In the genomic region with DNA sequence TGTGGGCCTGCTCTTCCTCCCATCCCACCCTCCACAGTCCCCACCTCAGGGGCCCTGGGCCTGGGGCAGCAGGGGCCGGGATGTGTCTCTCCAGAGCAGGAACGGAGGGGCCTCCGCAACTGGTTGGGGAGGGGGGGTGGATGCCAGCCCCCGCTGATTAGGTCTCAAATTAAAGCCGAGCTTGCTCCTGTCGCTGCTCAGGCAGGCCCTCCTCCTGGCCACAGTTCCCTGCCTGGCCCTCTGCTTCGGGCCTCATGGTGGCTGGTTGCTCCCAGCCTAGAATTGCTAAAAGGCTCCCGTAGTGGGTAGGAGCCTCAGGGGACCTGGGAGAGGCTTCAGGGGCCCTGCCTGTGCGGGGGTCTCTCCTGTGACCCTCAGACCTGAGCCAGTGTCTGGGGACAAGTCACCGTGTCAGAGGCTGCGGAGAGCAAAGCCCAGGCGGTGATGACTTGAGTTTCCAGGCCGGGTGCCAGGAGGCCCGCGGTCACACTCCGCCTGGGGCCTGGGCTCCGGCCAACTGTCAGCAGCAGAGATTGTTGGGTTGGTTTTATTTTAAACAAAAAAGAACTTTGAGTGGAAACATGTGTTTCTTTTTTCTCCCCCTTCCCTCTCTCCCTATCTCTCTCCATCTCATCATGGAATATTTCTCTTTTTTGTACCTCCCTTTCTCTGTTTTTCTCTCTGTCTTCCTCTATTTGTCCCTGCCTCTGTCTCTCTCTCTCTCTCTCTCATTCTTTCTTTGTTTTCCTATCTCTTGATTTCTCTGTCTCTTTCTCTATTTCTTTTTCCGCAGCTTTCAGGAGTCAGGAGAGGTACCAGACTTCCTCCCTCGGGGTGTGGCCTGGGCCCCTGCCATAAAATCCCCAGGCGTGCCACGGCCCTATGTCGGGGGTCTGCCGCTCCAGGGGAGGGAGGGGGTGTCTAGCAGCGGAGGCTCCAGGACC, we compare ENCODE assay signal across 1 cellular context.
TF ChIP-seq lines count a peak whose summit lies in the region.

No MANE protein-coding gene starts in this region.

TF ChIP-seq in K562, 482 proteins besides CTCF, POLR2A, EP300 and RAD21 (continued from another document):
- TF ChIP-seq, protein P1, sequence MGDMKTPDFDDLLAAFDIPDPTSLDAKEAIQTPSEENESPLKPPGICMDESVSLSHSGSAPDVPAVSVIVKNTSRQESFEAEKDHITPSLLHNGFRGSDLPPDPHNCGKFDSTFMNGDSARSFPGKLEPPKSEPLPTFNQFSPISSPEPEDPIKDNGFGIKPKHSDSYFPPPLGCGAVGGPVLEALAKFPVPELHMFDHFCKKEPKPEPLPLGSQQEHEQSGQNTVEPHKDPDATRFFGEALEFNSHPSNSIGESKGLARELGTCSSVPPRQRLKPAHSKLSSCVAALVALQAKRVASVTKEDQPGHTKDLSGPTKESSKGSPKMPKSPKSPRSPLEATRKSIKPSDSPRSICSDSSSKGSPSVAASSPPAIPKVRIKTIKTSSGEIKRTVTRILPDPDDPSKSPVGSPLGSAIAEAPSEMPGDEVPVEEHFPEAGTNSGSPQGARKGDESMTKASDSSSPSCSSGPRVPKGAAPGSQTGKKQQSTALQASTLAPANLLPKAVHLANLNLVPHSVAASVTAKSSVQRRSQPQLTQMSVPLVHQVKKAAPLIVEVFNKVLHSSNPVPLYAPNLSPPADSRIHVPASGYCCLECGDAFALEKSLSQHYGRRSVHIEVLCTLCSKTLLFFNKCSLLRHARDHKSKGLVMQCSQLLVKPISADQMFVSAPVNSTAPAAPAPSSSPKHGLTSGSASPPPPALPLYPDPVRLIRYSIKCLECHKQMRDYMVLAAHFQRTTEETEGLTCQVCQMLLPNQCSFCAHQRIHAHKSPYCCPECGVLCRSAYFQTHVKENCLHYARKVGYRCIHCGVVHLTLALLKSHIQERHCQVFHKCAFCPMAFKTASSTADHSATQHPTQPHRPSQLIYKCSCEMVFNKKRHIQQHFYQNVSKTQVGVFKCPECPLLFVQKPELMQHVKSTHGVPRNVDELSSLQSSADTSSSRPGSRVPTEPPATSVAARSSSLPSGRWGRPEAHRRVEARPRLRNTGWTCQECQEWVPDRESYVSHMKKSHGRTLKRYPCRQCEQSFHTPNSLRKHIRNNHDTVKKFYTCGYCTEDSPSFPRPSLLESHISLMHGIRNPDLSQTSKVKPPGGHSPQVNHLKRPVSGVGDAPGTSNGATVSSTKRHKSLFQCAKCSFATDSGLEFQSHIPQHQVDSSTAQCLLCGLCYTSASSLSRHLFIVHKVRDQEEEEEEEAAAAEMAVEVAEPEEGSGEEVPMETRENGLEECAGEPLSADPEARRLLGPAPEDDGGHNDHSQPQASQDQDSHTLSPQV (IDR thresholded peaks at IDR 0.05) = peak; percentile 86
- peak; percentile 65; the same call in 1 of the 2 replicates for TF ChIP-seq SMARCE1 (IDR thresholded peaks at IDR 0.05)
- 0 out of 2 replicates have a peak, but pooled peaks have one; percentile 37 for TF ChIP-seq HMG20B (CRISPR knock-in tag; IDR thresholded peaks at IDR 0.05)
- TF ChIP-seq MYNN (IDR thresholded peaks at IDR 0.05) = 0 out of 2 replicates have a peak, but pooled peaks have one; percentile 21
- no peak for TF ChIP-seq MYNN (CRISPR knock-in tag; IDR thresholded peaks at IDR 0.05)
- TF ChIP-seq LEF1 (IDR thresholded peaks at IDR 0.05) = peak; percentile 39; the same call in 1 of the 2 replicates
- TF ChIP-seq, protein P2, sequence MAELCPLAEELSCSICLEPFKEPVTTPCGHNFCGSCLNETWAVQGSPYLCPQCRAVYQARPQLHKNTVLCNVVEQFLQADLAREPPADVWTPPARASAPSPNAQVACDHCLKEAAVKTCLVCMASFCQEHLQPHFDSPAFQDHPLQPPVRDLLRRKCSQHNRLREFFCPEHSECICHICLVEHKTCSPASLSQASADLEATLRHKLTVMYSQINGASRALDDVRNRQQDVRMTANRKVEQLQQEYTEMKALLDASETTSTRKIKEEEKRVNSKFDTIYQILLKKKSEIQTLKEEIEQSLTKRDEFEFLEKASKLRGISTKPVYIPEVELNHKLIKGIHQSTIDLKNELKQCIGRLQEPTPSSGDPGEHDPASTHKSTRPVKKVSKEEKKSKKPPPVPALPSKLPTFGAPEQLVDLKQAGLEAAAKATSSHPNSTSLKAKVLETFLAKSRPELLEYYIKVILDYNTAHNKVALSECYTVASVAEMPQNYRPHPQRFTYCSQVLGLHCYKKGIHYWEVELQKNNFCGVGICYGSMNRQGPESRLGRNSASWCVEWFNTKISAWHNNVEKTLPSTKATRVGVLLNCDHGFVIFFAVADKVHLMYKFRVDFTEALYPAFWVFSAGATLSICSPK (IDR thresholded peaks at IDR 0.05; ENCODE audit: borderline replicate concordance) = 0 out of 2 replicates have a peak, but pooled peaks have one; percentile 52
- TF ChIP-seq MTA2 (IDR thresholded peaks at IDR 0.05; ENCODE audit: low read depth) = peak; percentile 42
- peak; percentile 92 for TF ChIP-seq ZBTB7A (IDR thresholded peaks at IDR 0.05; ENCODE audit: borderline replicate concordance, control insufficient read depth, low read depth, low read length)
- TF ChIP-seq L3MBTL2 (IDR thresholded peaks at IDR 0.05) = peak; percentile 72
- TF ChIP-seq ZNF12 (CRISPR knock-in tag; IDR thresholded peaks at IDR 0.05) = peak; percentile 42; the same call in 1 of the 2 replicates
- TF ChIP-seq, protein P3, sequence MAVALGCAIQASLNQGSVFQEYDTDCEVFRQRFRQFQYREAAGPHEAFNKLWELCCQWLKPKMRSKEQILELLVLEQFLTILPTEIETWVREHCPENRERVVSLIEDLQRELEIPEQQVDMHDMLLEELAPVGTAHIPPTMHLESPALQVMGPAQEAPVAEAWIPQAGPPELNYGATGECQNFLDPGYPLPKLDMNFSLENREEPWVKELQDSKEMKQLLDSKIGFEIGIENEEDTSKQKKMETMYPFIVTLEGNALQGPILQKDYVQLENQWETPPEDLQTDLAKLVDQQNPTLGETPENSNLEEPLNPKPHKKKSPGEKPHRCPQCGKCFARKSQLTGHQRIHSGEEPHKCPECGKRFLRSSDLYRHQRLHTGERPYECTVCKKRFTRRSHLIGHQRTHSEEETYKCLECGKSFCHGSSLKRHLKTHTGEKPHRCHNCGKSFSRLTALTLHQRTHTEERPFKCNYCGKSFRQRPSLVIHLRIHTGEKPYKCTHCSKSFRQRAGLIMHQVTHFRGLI (CRISPR knock-in tag; IDR thresholded peaks at IDR 0.05) = peak; percentile 97; the same call in 1 of the 2 replicates
- 0 out of 2 replicates have a peak, but pooled peaks have one; percentile 30 for TF ChIP-seq ZNF766 (CRISPR knock-in tag; conservative IDR thresholded peaks at IDR 0.05)
- no peak for TF ChIP-seq CREM (IDR thresholded peaks at IDR 0.05; ENCODE audit: low read depth)
- peak; percentile 51 to 59; a peak in 2 of 4 replicates for TF ChIP-seq KDM1A (IDR thresholded peaks at IDR 0.05)
- TF ChIP-seq NBN (IDR thresholded peaks at IDR 0.05; ENCODE audit: low read depth) = 0 out of 2 replicates have a peak, but pooled peaks have one; percentile 60
- TF ChIP-seq NFIC (IDR thresholded peaks at IDR 0.05) = peak; percentile 85
- 0 out of 4 replicates have a peak, but pooled peaks of 1 of the 2 experiments have one; percentile 39 for TF ChIP-seq HDAC1 (IDR thresholded peaks at IDR 0.05)
- TF ChIP-seq ZNF583 (CRISPR knock-in tag; IDR thresholded peaks at IDR 0.05) = 0 out of 2 replicates have a peak, but pooled peaks have one; percentile 21
- TF ChIP-seq, protein P4, sequence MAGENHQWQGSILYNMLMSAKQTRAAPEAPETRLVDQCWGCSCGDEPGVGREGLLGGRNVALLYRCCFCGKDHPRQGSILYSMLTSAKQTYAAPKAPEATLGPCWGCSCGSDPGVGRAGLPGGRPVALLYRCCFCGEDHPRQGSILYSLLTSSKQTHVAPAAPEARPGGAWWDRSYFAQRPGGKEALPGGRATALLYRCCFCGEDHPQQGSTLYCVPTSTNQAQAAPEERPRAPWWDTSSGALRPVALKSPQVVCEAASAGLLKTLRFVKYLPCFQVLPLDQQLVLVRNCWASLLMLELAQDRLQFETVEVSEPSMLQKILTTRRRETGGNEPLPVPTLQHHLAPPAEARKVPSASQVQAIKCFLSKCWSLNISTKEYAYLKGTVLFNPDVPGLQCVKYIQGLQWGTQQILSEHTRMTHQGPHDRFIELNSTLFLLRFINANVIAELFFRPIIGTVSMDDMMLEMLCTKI (IDR thresholded peaks at IDR 0.05; ENCODE audit: partially characterized antibody) = no peak
- TF ChIP-seq, protein P5, sequence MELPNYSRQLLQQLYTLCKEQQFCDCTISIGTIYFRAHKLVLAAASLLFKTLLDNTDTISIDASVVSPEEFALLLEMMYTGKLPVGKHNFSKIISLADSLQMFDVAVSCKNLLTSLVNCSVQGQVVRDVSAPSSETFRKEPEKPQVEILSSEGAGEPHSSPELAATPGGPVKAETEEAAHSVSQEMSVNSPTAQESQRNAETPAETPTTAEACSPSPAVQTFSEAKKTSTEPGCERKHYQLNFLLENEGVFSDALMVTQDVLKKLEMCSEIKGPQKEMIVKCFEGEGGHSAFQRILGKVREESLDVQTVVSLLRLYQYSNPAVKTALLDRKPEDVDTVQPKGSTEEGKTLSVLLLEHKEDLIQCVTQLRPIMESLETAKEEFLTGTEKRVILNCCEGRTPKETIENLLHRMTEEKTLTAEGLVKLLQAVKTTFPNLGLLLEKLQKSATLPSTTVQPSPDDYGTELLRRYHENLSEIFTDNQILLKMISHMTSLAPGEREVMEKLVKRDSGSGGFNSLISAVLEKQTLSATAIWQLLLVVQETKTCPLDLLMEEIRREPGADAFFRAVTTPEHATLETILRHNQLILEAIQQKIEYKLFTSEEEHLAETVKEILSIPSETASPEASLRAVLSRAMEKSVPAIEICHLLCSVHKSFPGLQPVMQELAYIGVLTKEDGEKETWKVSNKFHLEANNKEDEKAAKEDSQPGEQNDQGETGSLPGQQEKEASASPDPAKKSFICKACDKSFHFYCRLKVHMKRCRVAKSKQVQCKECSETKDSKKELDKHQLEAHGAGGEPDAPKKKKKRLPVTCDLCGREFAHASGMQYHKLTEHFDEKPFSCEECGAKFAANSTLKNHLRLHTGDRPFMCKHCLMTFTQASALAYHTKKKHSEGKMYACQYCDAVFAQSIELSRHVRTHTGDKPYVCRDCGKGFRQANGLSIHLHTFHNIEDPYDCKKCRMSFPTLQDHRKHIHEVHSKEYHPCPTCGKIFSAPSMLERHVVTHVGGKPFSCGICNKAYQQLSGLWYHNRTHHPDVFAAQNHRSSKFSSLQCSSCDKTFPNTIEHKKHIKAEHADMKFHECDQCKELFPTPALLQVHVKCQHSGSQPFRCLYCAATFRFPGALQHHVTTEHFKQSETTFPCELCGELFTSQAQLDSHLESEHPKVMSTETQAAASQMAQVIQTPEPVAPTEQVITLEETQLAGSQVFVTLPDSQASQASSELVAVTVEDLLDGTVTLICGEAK (IDR thresholded peaks at IDR 0.05) = 0 out of 2 replicates have a peak, but pooled peaks have one; percentile 18
- TF ChIP-seq, protein P5 (CRISPR knock-in tag; IDR thresholded peaks at IDR 0.05) = no peak
- TF ChIP-seq, protein P6, sequence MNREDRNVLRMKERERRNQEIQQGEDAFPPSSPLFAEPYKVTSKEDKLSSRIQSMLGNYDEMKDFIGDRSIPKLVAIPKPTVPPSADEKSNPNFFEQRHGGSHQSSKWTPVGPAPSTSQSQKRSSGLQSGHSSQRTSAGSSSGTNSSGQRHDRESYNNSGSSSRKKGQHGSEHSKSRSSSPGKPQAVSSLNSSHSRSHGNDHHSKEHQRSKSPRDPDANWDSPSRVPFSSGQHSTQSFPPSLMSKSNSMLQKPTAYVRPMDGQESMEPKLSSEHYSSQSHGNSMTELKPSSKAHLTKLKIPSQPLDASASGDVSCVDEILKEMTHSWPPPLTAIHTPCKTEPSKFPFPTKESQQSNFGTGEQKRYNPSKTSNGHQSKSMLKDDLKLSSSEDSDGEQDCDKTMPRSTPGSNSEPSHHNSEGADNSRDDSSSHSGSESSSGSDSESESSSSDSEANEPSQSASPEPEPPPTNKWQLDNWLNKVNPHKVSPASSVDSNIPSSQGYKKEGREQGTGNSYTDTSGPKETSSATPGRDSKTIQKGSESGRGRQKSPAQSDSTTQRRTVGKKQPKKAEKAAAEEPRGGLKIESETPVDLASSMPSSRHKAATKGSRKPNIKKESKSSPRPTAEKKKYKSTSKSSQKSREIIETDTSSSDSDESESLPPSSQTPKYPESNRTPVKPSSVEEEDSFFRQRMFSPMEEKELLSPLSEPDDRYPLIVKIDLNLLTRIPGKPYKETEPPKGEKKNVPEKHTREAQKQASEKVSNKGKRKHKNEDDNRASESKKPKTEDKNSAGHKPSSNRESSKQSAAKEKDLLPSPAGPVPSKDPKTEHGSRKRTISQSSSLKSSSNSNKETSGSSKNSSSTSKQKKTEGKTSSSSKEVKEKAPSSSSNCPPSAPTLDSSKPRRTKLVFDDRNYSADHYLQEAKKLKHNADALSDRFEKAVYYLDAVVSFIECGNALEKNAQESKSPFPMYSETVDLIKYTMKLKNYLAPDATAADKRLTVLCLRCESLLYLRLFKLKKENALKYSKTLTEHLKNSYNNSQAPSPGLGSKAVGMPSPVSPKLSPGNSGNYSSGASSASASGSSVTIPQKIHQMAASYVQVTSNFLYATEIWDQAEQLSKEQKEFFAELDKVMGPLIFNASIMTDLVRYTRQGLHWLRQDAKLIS (CRISPR knock-in tag; IDR thresholded peaks at IDR 0.05) = no peak
- TF ChIP-seq ZNF232 (CRISPR knock-in tag; IDR thresholded peaks at IDR 0.05) = no peak
- peak; percentile 49; the same call in 1 of the 2 replicates for TF ChIP-seq NFRKB (IDR thresholded peaks at IDR 0.05; ENCODE audit: low read depth)
- TF ChIP-seq SLC30A9 (CRISPR knock-in tag; IDR thresholded peaks at IDR 0.05) = no peak
- TF ChIP-seq MAZ (CRISPR knock-in tag; conservative IDR thresholded peaks at IDR 0.05 in 1 of 2, IDR thresholded peaks at IDR 0.05 in 1 of 2) = 0 out of 4 replicates have a peak, but pooled peaks of 1 of the 2 experiments have one; percentile 45
